15 cellular contexts compared by ENCODE assay signal in the genomic region with DNA sequence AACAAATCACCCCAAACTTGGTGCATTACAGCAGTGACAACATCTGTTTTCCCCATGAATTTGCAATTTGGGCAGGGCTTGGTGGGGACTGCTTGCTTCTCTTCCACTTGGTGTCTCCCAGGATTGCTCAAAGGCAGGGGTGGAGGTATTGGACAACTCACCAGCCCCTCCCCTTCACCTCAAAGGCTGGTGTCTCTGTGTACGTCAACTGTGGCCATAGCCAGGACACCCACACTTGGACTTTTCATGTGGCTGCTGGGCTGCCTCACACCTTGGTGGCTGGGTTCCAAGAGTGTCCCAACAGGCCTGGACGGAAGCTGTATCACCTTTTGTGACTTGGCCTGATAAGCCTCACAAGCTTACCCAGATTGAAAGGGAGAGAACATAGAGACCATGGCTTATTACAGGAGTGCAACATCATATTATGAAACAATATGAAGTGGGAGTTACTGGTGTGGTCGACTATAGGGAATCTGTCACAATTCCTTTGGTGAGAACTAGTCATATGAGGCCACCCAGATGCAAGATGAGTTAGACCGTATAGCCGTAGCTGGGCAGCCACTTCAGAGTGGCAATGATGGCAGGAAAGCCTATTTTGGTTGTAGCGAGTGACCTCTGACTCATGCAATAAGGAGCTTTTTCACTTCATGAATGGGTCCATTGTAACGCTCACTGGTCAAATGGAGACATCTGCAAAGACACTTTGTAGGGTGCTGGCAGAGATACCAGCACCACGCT.
A peak's percentile ranks its signal among the peaks of the same experiment; 100 is the strongest.
DNase-seq lines count a peak whose midpoint lies in the region; ATAC-seq and TF ChIP-seq lines count a peak whose summit lies in the region.
"Had no signal": no experiment of that assay in that cellular context is flagged by ENCODE, and none has a peak within 500 bp of the region (broad histone marks: within the 10 kb centered on the region; RNA-seq: fewer than 3 reads in every experiment).

No MANE protein-coding gene starts in this region.

- H3K4me3 Mint-ChIP-seq in CD4-positive, alpha-beta T cell = no peak overlapping the region
- no peak overlapping the region for H3K4me3 Mint-ChIP-seq in central memory CD8-positive, alpha-beta T cell
- H3K4me3 Mint-ChIP-seq in naive thymus-derived CD8-positive, alpha-beta T cell = peak overlapping the region in 1 of 10 donors; percentile 45
- H3K4me3 Mint-ChIP-seq: B cell had no signal

- CTCF ChIA-PET in CD4-positive, alpha-beta T cell (lab: Charles Lee) = interaction anchor here (1.2 kb wide), 1 partner anchor 10 kb away, joined by 3 read pairs; no protein-coding TSS in a partner anchor

- no peaks in the 10 kb centered on the region for H3K79me2 ChIP-seq in hepatocyte

- no peaks in the 10 kb centered on the region for H3K4me1 ChIP-seq in hepatocyte (ENCODE audit: insufficient read depth)

- H2AFZ ChIP-seq in hepatocyte = no peak overlapping the region

- H3K36me3 ChIP-seq in hepatocyte (replicated peaks; ENCODE audit: insufficient read depth, low read depth) = no peaks in the 10 kb centered on the region
- H3K36me3 ChIP-seq: MG63, spleen, suprapubic skin had no signal

- H3K36me3 Mint-ChIP-seq in CD4-positive, alpha-beta T cell (ENCODE audit: low read depth) = no peaks in the 10 kb centered on the region
- no peaks in the 10 kb centered on the region for H3K36me3 Mint-ChIP-seq in central memory CD8-positive, alpha-beta T cell (ENCODE audit: insufficient read depth)
- no peaks in the 10 kb centered on the region for H3K36me3 Mint-ChIP-seq in naive thymus-derived CD8-positive, alpha-beta T cell

- WGBS in hepatocyte (ENCODE audit: low lambda C conversion rate, missing lambda C conversion rate) = 97% methylated on average over 8 of the region's 8 CpGs

- peaks cover 36% of the 10 kb centered on the region for H3K4me1 Mint-ChIP-seq in CD4-positive, alpha-beta T cell (ENCODE audit: low read depth)
- H3K4me1 Mint-ChIP-seq in central memory CD8-positive, alpha-beta T cell = peaks cover 28% of the 10 kb centered on the region
- H3K4me1 Mint-ChIP-seq in naive thymus-derived CD8-positive, alpha-beta T cell = peaks cover 13 to 44% (median 27%) of the 10 kb centered on the region in 4 donors

- no peak for TF ChIP-seq CTCF in CD4-positive, alpha-beta T cell (IDR thresholded peaks at IDR 0.05)
- no peak for TF ChIP-seq CTCF in hepatocyte (IDR thresholded peaks at IDR 0.05; ENCODE audit: poor library complexity)

- H3K27ac Mint-ChIP-seq in CD4-positive, alpha-beta T cell = peak overlapping the region; percentile 40
- H3K27ac Mint-ChIP-seq in central memory CD8-positive, alpha-beta T cell (ENCODE audit: low read depth) = peak overlapping the region; percentile 25
- peak overlapping the region; percentile 3 to 90 (median 68) for H3K27ac Mint-ChIP-seq in naive thymus-derived CD8-positive, alpha-beta T cell
- H3K27ac Mint-ChIP-seq: B cell had no signal

- H4K20me1 ChIP-seq in hepatocyte (ENCODE audit: insufficient read depth, poor library complexity, severe bottlenecking) = no peaks in the 10 kb centered on the region

- no peaks in the 10 kb centered on the region for H3K9me2 ChIP-seq in hepatocyte (replicated peaks; ENCODE audit: insufficient read depth)

- no peaks in the 10 kb centered on the region for H3K27me3 Mint-ChIP-seq in CD4-positive, alpha-beta T cell
- H3K27me3 Mint-ChIP-seq in central memory CD8-positive, alpha-beta T cell = no peaks in the 10 kb centered on the region
- no peaks in the 10 kb centered on the region for H3K27me3 Mint-ChIP-seq in naive thymus-derived CD8-positive, alpha-beta T cell
- H3K27me3 Mint-ChIP-seq: B cell had no signal

- H3K9me3 Mint-ChIP-seq in CD4-positive, alpha-beta T cell = no peaks in the 10 kb centered on the region
- peaks cover 4% of the 10 kb centered on the region for H3K9me3 Mint-ChIP-seq in central memory CD8-positive, alpha-beta T cell
- H3K9me3 Mint-ChIP-seq in naive thymus-derived CD8-positive, alpha-beta T cell = peaks cover 0 to 9% (median 0%) of the 10 kb centered on the region in 9 donors

- H3K27ac ChIP-seq in CD4-positive, alpha-beta T cell (ENCODE audit: low read depth, low read length) = no peak overlapping the region
- H3K27ac ChIP-seq in hepatocyte = no peak overlapping the region
- H3K27ac ChIP-seq: foreskin keratinocyte, SK-N-MC, spleen, suprapubic skin had no signal

- no peak for ATAC-seq in CD4-positive, alpha-beta T cell (ENCODE audit: poor library complexity)
- no peak for ATAC-seq in central memory CD8-positive, alpha-beta T cell (replicated peaks; ENCODE audit: extremely low read depth, poor library complexity, severe bottlenecking)
- ATAC-seq in naive thymus-derived CD8-positive, alpha-beta T cell = no peak
- no peak for ATAC-seq in GM19463 (IDR thresholded peaks at IDR 0.05; ENCODE audit: unreplicated experiment)
- ATAC-seq in HG02610 (IDR thresholded peaks at IDR 0.05; ENCODE audit: unreplicated experiment) = no peak
- ATAC-seq: foreskin keratinocyte had no signal

- H3K4me2 ChIP-seq in hepatocyte = no peak overlapping the region

- POLR2A ChIA-PET in CD4-positive, alpha-beta T cell (lab: Charles Lee) = interaction anchor here (0.7 to 1.2 kb wide), 3 partner anchors 9 to 199 kb away, joined by 3 read pairs; no protein-coding TSS in a partner anchor
- POLR2A ChIA-PET in naive thymus-derived CD8-positive, alpha-beta T cell (lab: Charles Lee) = interaction anchor here (1.0 kb wide), 1 partner anchor 22 kb away, joined by 3 read pairs; no protein-coding TSS in a partner anchor

- no peak overlapping the region for H3K4me3 ChIP-seq in hepatocyte
- H3K4me3 ChIP-seq: MG63, SK-N-MC, spleen, suprapubic skin had no signal

- no peak for DNase-seq in CD4-positive, alpha-beta T cell
- DNase-seq in NCI-H146 (lab: John Stamatoyannopoulos, UW) (peak; percentile 71), hepatocyte (ENCODE audit: low spot score) (no peak)
- no peak for DNase-seq in central memory CD8-positive, alpha-beta T cell (ENCODE audit: low spot score in 2 of 2)
- no peak for DNase-seq in naive thymus-derived CD8-positive, alpha-beta T cell
- no peak for DNase-seq in stimulated activated naive CD4-positive, alpha-beta T cell (lab: John Stamatoyannopoulos, UW)
- DNase-seq: foreskin keratinocyte, MG63, NCI-H82, spleen had no signal

- no peaks in the 10 kb centered on the region for H3K27me3 ChIP-seq in CD4-positive, alpha-beta T cell (ENCODE audit: control insufficient read depth, insufficient read depth, low read length)
- H3K27me3 ChIP-seq in hepatocyte = no peaks in the 10 kb centered on the region
- H3K27me3 ChIP-seq: foreskin keratinocyte, MG63, spleen, suprapubic skin had no signal

- intact Hi-C loops in CD4-positive, alpha-beta T cell (cut with DNase I, micrococcal nuclease) = loop anchor here in 1 of 2 experiments (10.0 kb wide), 1 partner anchor 791 kb away; no protein-coding TSS in a partner anchor

- no peaks in the 10 kb centered on the region for H3K9me3 ChIP-seq in CD4-positive, alpha-beta T cell (ENCODE audit: control insufficient read depth, low read length)
- H3K9me3 ChIP-seq in hepatocyte (ENCODE audit: low read depth) = no peaks in the 10 kb centered on the region
- H3K9me3 ChIP-seq: MG63, suprapubic skin had no signal
